Comparison of ENCODE assay signal across 28 cellular contexts in genomic region chr12:18595406-18595805, GRCh38.
A peak's percentile ranks its signal among the peaks of the same experiment; 100 is the strongest.
DNase-seq lines count a peak whose midpoint lies in the region; ATAC-seq and TF ChIP-seq lines count a peak whose summit lies in the region.
"Had no signal": no experiment of that assay in that cellular context is flagged by ENCODE, and none has a peak within 500 bp of the region (broad histone marks: within the 10 kb centered on the region; RNA-seq: fewer than 3 reads in every experiment).

No MANE protein-coding gene starts in this region.

- no peak overlapping the region for H3K4me3 Mint-ChIP-seq in nephron
- H3K4me3 Mint-ChIP-seq: CD4-positive, CD25-positive, alpha-beta regulatory T cell; naive thymus-derived CD4-positive, alpha-beta T cell had no signal

- H3K27ac Mint-ChIP-seq in nephron: peak overlapping the region in 2 of 3 experiments; percentile 22 to 79
- H3K27ac Mint-ChIP-seq: CD4-positive, CD25-positive, alpha-beta regulatory T cell; naive thymus-derived CD4-positive, alpha-beta T cell had no signal

- intact Hi-C loops in mucosa of descending colon (cut with DNase I, micrococcal nuclease): no loop called here

- DNase-seq in EH (ENCODE audit: low read depth) (peak; percentile 28), NCI-H226 (peak; percentile 34), fibroblast of pulmonary artery (ENCODE audit: low read depth) (peak; percentile 1), mucosa of descending colon (no peak), NCI-H1105 treated with DMSO at 0.1 percent for 48 hours (lab: John Stamatoyannopoulos, UW) (no peak)
- no peak for DNase-seq in activated effector memory CD4-positive, alpha-beta T cell treated with Interleukin-2 at 50 U/mL for 16 hours
- DNase-seq: activated CD4-positive, CD25-positive, alpha-beta regulatory T cell treated with anti-CD3 and anti-CD28 coated beads, Interleukin-2, amount 50 U/mL, for 72 hours; activated CD8-positive, alpha-beta memory T cell treated with anti-CD3 and anti-CD28 coated beads for 24 hours; activated naive CD4-positive, alpha-beta T cell treated with anti-CD3 and anti-CD28 coated beads, Interleukin-2, amount 50 U/mL, for 16 hours; activated T-cell treated with anti-CD3 and anti-CD28 coated beads, Interleukin-2, amount 50 U/mL, for 48 hours; aorta; CD4-positive, CD25-positive, alpha-beta regulatory T cell; cerebellar nuclear complex; DMS53; esophagus squamous epithelium; GOT3; naive thymus-derived CD4-positive, alpha-beta T cell; NCI-H1930; NCI-H446 treated with DMSO at 0.1 percent for 48 hours; pancreas; right lobe of liver; substantia nigra; T1000 had no signal

- TF ChIP-seq CTCF in fibroblast of pulmonary artery (IDR thresholded peaks at IDR 0.05; ENCODE audit: low read length, missing control alignments): no peak
- no peak for TF ChIP-seq CTCF in nephron (IDR thresholded peaks at IDR 0.05; ENCODE audit: unreplicated experiment in 3 of 3)
- TF ChIP-seq CTCF in mucosa of descending colon (IDR thresholded peaks at IDR 0.05): no peak

- H3K4me1 Mint-ChIP-seq in nephron: no peaks in the 10 kb centered on the region
- H3K4me1 Mint-ChIP-seq: CD4-positive, CD25-positive, alpha-beta regulatory T cell; naive thymus-derived CD4-positive, alpha-beta T cell had no signal

- no peaks in the 10 kb centered on the region for H3K9me3 ChIP-seq in mucosa of descending colon
- H3K9me3 ChIP-seq: esophagus squamous epithelium, pancreas, right lobe of liver, vagina had no signal

- no peaks in the 10 kb centered on the region for H3K36me3 Mint-ChIP-seq in nephron (ENCODE audit: low read depth)
- H3K36me3 Mint-ChIP-seq: CD4-positive, CD25-positive, alpha-beta regulatory T cell; naive thymus-derived CD4-positive, alpha-beta T cell had no signal

- H3K36me3 ChIP-seq in mucosa of descending colon (ENCODE audit: low read depth): no peaks in the 10 kb centered on the region
- H3K36me3 ChIP-seq: esophagus squamous epithelium, pancreas, right lobe of liver, vagina had no signal

- ATAC-seq in mucosa of descending colon (no peak), HG02973 (IDR thresholded peaks at IDR 0.05; ENCODE audit: unreplicated experiment) (no peak)
- ATAC-seq: K562; naive thymus-derived CD4-positive, alpha-beta T cell; pancreas; right lobe of liver had no signal

- H3K4me3 ChIP-seq in fibroblast of pulmonary artery (replicated peaks; ENCODE audit: low read depth, low read length): no peak overlapping the region
- no peak overlapping the region for H3K4me3 ChIP-seq in mucosa of descending colon
- H3K4me3 ChIP-seq: esophagus squamous epithelium, K562, lung, pancreas, right lobe of liver, vagina had no signal

- no peaks in the 10 kb centered on the region for H3K4me1 ChIP-seq in mucosa of descending colon (ENCODE audit: low read depth)
- H3K4me1 ChIP-seq: esophagus squamous epithelium, pancreas, right lobe of liver, vagina had no signal

- H3K9me3 Mint-ChIP-seq in nephron: no peaks in the 10 kb centered on the region

- H3K27me3 Mint-ChIP-seq in nephron (ENCODE audit: low read depth): no peaks in the 10 kb centered on the region
- H3K27me3 Mint-ChIP-seq: CD4-positive, CD25-positive, alpha-beta regulatory T cell; naive thymus-derived CD4-positive, alpha-beta T cell had no signal

Comparison
In these comparisons a context has a peak if more than half of its experiments do, and no peak if none do; other contexts are left out.
1. DNase-seq: peak in EH (single experiment), NCI-H226 (single experiment) and fibroblast of pulmonary artery (single experiment); none in mucosa of descending colon (0 of 3), NCI-H1105 treated with DMSO at 0.1 percent for 48 hours (single experiment) and activated effector memory CD4-positive, alpha-beta T cell treated with Interleukin-2 at 50 U/mL for 16 hours (single experiment).